Comparison of ENCODE assay signal across 14 cellular contexts in the genomic region with DNA sequence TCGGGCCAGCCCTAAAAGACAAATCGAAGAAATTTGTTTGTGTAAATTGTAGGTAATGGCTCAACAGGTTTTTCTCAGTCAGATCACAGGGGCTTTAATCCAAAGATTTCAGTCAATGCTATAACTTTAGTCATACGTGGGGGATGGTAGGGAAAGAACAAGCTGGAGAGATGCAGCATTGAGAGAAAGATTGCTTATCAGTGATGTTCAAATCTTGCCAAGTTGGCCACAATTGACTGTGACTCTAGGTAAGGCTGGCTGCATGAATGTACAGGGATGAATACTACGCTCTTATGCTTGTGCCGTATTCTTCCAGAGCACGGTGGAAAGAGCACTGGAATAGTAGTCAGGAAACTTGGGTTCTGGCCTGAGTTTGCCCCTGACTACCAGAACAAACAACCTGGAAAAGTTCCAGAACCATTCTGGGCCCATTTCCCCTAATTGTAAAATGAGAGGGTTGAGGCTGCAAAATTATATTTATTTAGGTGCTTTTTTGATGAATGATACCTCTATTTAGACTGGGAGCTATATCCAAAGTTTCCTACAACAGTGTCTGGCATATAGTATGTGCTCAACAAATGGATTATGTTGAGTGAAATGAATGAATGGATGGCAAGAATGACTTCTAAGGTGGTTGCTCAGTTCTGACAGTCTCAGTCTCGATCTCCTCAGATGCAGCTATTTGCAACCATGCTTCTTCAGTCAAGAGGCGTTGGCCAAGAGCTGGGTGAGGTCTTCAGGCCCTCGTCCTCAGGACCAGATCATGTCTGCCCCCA. TPM values are rescaled to one million over a fixed set of nuclear protein-coding genes. Genes with fewer than 3 reads are reported as not detected.
DNase-seq lines count a peak whose midpoint lies in the region; ATAC-seq, FAIRE-seq and TF ChIP-seq lines count a peak whose summit lies in the region.
"Had no signal": no experiment of that assay in that cellular context is flagged by ENCODE, and none has a peak within 500 bp of the region (broad histone marks: within the 10 kb centered on the region; RNA-seq: fewer than 3 reads in every experiment).

No MANE protein-coding gene starts in this region.

- ATAC-seq in A549: no peak; a peak in 1 of 6 replicates
- ATAC-seq in pancreas: peak; percentile 27 to 46 (median 43)

- no peak for TF ChIP-seq CTCF in A549 (IDR thresholded peaks at IDR 0.05)
- TF ChIP-seq CTCF in esophagus squamous epithelium (IDR thresholded peaks at IDR 0.05): no peak
- no peak for TF ChIP-seq CTCF in pancreas (IDR thresholded peaks at IDR 0.05)
- no peak for TF ChIP-seq CTCF in A673 (conservative IDR thresholded peaks at IDR 0.05; ENCODE audit: low read depth, low read length)

- TF ChIP-seq EP300 in A549 (IDR thresholded peaks at IDR 0.05): no peak

- H3K27me3 ChIP-seq in esophagus squamous epithelium: no peaks in the 10 kb centered on the region
- H3K27me3 ChIP-seq in pancreas: peaks cover 0 to 4% (median 0%) of the 10 kb centered on the region in 4 donors
- no peaks in the 10 kb centered on the region for H3K27me3 ChIP-seq in A673 (replicated peaks; ENCODE audit: insufficient read depth, low read depth, low read length, poor library complexity)

- H3K4me3 ChIP-seq in A549: no peak overlapping the region
- no peak overlapping the region for H3K4me3 ChIP-seq in esophagus squamous epithelium
- no peak overlapping the region for H3K4me3 ChIP-seq in pancreas
- no peak overlapping the region for H3K4me3 ChIP-seq in A673 (ENCODE audit: low read depth, low read length, poor library complexity, severe bottlenecking)

- no peaks in the 10 kb centered on the region for H3K9me3 ChIP-seq in A549
- H3K9me3 ChIP-seq in esophagus squamous epithelium: no peaks in the 10 kb centered on the region
- H3K9me3 ChIP-seq in pancreas: no peaks in the 10 kb centered on the region
- H3K9me3 ChIP-seq in A673 (ENCODE audit: low read depth, low read length, poor library complexity, severe bottlenecking): no peaks in the 10 kb centered on the region

- FAIRE-seq in A549 (lab: Jason Lieb, UNC) (peak; percentile 63), RCC 7860 (lab: Jason Lieb, UNC) (no peak), pancreas (lab: Jason Lieb, UNC) (no peak)
- FAIRE-seq: frontal cortex, urothelium cell line had no signal

- H3K4me1 ChIP-seq in A549: peaks cover 61% of the 10 kb centered on the region
- H3K4me1 ChIP-seq in esophagus squamous epithelium: peaks cover 16 to 98% (median 46%) of the 10 kb centered on the region in 3 donors
- peaks cover 20 to 40% (median 25%) of the 10 kb centered on the region in 3 donors for H3K4me1 ChIP-seq in pancreas
- peaks cover 3% of the 10 kb centered on the region for H3K4me1 ChIP-seq in A673 (ENCODE audit: insufficient read depth, low read length, poor library complexity, severe bottlenecking)

- H3K36me3 ChIP-seq in esophagus squamous epithelium: no peaks in the 10 kb centered on the region
- no peaks in the 10 kb centered on the region for H3K36me3 ChIP-seq in pancreas
- no peaks in the 10 kb centered on the region for H3K36me3 ChIP-seq in A673 (ENCODE audit: insufficient read depth, low read length, poor library complexity, severe bottlenecking)
- H3K36me3 ChIP-seq: WERI-Rb-1 had no signal

- no peak for TF ChIP-seq RAD21 in A549 (conservative IDR thresholded peaks at IDR 0.05 in 1 of 2, IDR thresholded peaks at IDR 0.05 in 1 of 2)

- peak overlapping the region; percentile 78 for H3K4me2 ChIP-seq in A549

- POLR2A ChIA-PET in A549 (lab: Yijun Ruan, JAX): interaction anchor here (0.6 to 1.6 kb wide), 5 partner anchors 14 to 70 kb away, joined by 3 to 26 read pairs (median 3); no protein-coding TSS in a partner anchor
- POLR2A ChIA-PET in A673 (lab: Charles Lee; ENCODE audit: low non-redundant PET): no interaction called here

- CTCF ChIA-PET in A549 (lab: Yijun Ruan, JAX): interaction anchor here (0.9 to 1.9 kb wide), 7 partner anchors 12 to 58 kb away, joined by 3 to 9 read pairs (median 5); partner anchors contain the start of genes NCBP2L and TSC22D3
- CTCF ChIA-PET in A673 (lab: Charles Lee): no interaction called here

- BruUV-seq in A673 (replicated peaks; lab: Mats Ljungman, UMichigan): no TSS peak

- no peak for TF ChIP-seq POLR2A in A549 (IDR thresholded peaks at IDR 0.05; ENCODE audit: low read length)
- no peak for TF ChIP-seq POLR2A in esophagus squamous epithelium (IDR thresholded peaks at IDR 0.05)

- DNase-seq in A549 (ENCODE audit: low read depth in 1 of 2, low spot score in 1 of 2) (no peak), RCC 7860 (ENCODE audit: low spot score) (peak; percentile 5), esophagus squamous epithelium (lab: John Stamatoyannopoulos, UW) (no peak), pancreas (peak in 1 of 6 donors; percentile 38), COR-L47 (lab: John Stamatoyannopoulos, UW) (no peak), A673 (ENCODE audit: low spot score) (no peak)
- DNase-seq in activated CD4-positive, alpha-beta T cell treated with anti-CD3 and anti-CD28 coated beads for 48 hours: no peak
- no peak for DNase-seq in effector CD4-positive, alpha-beta T cell
- DNase-seq: WERI-Rb-1 had no signal

- 78% methylated on average over 9 of the region's 9 CpGs for WGBS in A549 (ENCODE audit: missing lambda C conversion rate)
- WGBS in esophagus squamous epithelium, 2 donors: 54 to 75% methylated on average over 5 to 8 of the region's 9 CpGs
- WGBS in pancreas, 2 donors: 21 to 42% methylated on average over 9 of the region's 9 CpGs

- intact Hi-C loops in esophagus squamous epithelium (cut with DNase I): no loop called here
- intact Hi-C loops in pancreas (cut with DNase I): no loop called here
- intact Hi-C loops in A673 (cut with micrococcal nuclease; ENCODE audit: unreplicated experiment): no loop called here

- H3K27ac ChIP-seq in A549 (peak overlapping the region; percentile 80), esophagus squamous epithelium (peak overlapping the region; percentile 39 to 83 (median 76)), pancreas (peak overlapping the region in 3 of 4 donors; percentile 16 to 77 (median 53)), A673 (ENCODE audit: low read depth, low read length, poor library complexity, severe bottlenecking) (no peak overlapping the region)
- H3K27ac ChIP-seq: WERI-Rb-1 had no signal

TF ChIP-seq in A549, 52 proteins besides CTCF, POLR2A, EP300 and RAD21 (continues in another document):
- TF ChIP-seq ELK1 (IDR thresholded peaks at IDR 0.05; ENCODE audit: low read depth, low read length): no peak
- TF ChIP-seq NR3C1 (IDR thresholded peaks at IDR 0.05): no peak
- no peak for TF ChIP-seq HEYL (CRISPR knock-in tag; IDR thresholded peaks at IDR 0.05)
- TF ChIP-seq NFE2L2 (conservative IDR thresholded peaks at IDR 0.05; ENCODE audit: low read length): no peak
- no peak for TF ChIP-seq MYC (IDR thresholded peaks at IDR 0.05; ENCODE audit: borderline replicate concordance, low read length)
- no peak for TF ChIP-seq KDM1A (IDR thresholded peaks at IDR 0.05; ENCODE audit: low read depth)
- no peak for TF ChIP-seq RCOR1 (IDR thresholded peaks at IDR 0.05; ENCODE audit: low read depth, low read length)
- TF ChIP-seq SMC3 (IDR thresholded peaks at IDR 0.05): no peak
- TF ChIP-seq JUNB (IDR thresholded peaks at IDR 0.05): no peak
- TF ChIP-seq, protein P1, sequence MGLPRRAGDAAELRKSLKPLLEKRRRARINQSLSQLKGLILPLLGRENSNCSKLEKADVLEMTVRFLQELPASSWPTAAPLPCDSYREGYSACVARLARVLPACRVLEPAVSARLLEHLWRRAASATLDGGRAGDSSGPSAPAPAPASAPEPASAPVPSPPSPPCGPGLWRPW (IDR thresholded peaks at IDR 0.05): no peak
- TF ChIP-seq, protein P2, sequence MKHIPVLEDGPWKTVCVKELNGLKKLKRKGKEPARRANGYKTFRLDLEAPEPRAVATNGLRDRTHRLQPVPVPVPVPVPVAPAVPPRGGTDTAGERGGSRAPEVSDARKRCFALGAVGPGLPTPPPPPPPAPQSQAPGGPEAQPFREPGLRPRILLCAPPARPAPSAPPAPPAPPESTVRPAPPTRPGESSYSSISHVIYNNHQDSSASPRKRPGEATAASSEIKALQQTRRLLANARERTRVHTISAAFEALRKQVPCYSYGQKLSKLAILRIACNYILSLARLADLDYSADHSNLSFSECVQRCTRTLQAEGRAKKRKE (CRISPR knock-in tag; IDR thresholded peaks at IDR 0.05; ENCODE audit: low read depth): no peak
- no peak for TF ChIP-seq CHD2 (IDR thresholded peaks at IDR 0.05; ENCODE audit: low read length, partially characterized antibody)
- TF ChIP-seq HOXB13 (CRISPR knock-in tag; IDR thresholded peaks at IDR 0.05; ENCODE audit: low read depth): no peak
- TF ChIP-seq FOSL2 (IDR thresholded peaks at IDR 0.05): no peak
- no peak for TF ChIP-seq FOSL2 (CRISPR knock-in tag; IDR thresholded peaks at IDR 0.05)
- no peak for TF ChIP-seq MAFK (IDR thresholded peaks at IDR 0.05; ENCODE audit: partially characterized antibody)

RNA-seq across cellular contexts. Expression of gene TSC22D3, which starts 44.4 kb away (rescaled TPM):
- 51.8 and 65.4 TPM in 2 replicates for polyA plus RNA-seq in A549 (2011; rRNA removed)
- 24.0 and 25.1 TPM in 2 replicates for polyA plus RNA-seq in A549 (2012; cell fraction: cytosol; rRNA removed)
- 55.5 and 76.3 TPM in 2 replicates for polyA plus RNA-seq in A549 (2012; cell fraction: nucleus; rRNA removed)
- 10.8 to 13.3 TPM (median 12.2 TPM) in 3 replicates for polyA plus RNA-seq in A549 (2017; fragmentation: RNase III; extraction: RNeasy Plus Mini Kit Qiagen cat#74134 plus additional on column Dnase treatment)
- 31.0 and 33.9 TPM in 2 replicates for polyA minus RNA-seq in A549 (2011; rRNA and poly(A)+ RNA removed)
- 100 to 1,000 TPM in 3 of 4 donors, 10 to 100 TPM in 1; 50.2 to 558 (median 140) TPM for total RNA-seq in esophagus squamous epithelium
- total RNA-seq in pancreas: 10 to 100 TPM; 12.8 to 86.6 (median 47.3) TPM
- polyA plus RNA-seq in pancreas: 10 to 100 TPM; 38.8 to 61.5 TPM
- total RNA-seq in A673 (2021): 10.6 and 11.1 TPM in 2 replicates

RNA-seq across cellular contexts. Expression of gene NCBP2L, which starts 46.4 kb away (rescaled TPM):
- polyA plus RNA-seq in A549 (2011; rRNA removed) (not detected in 2 replicates), A549 (2017; fragmentation: RNase III; extraction: RNeasy Plus Mini Kit Qiagen cat#74134 plus additional on column Dnase treatment) (not detected in 3 replicates), pancreas (under 1 TPM; 0.11 to 0.28 TPM)
- polyA plus RNA-seq in A549 (2012; cell fraction: cytosol; rRNA removed): not detected in 2 replicates
- polyA plus RNA-seq in A549 (2012; cell fraction: nucleus; rRNA removed): not detected in 2 replicates
- polyA minus RNA-seq in A549 (2011; rRNA and poly(A)+ RNA removed): not detected in 2 replicates
- total RNA-seq in esophagus squamous epithelium (not detected), pancreas (under 1 TPM in 3 of 6 donors, not detected in 3; 0.19 to 0.38 (median 0.20) TPM), A673 (2021) (not detected in 2 replicates)
- total RNA-seq: activated T-helper 1 cell treated with anti-CD3 and anti-CD28 coated beads, Interleukin-12 subunit alpha, Interleukin-12 subunit beta, Interleukin-2, Interleukin-4 antibody, amounts not matched to agents 30 ng/mL and 10 ng/mL and 1 ng/mL, durations not matched to agents 14 hours and 24 hours and 36 hours; frontal cortex; mesothelial cell of epicardium; NCI-H460 had no signal

Comparison
In these comparisons a context has a peak if more than half of its experiments do, and no peak if none do; other contexts are left out.
1. ATAC-seq: peak in pancreas (4 of 4); none in A549 (0 of 2).